13 cellular contexts compared by ENCODE assay signal in genomic region chr3:127226946-127227842, GRCh38. TPM values are rescaled to one million over a fixed set of nuclear protein-coding genes. Genes with fewer than 3 reads are reported as not detected.
DNase-seq lines count a peak whose midpoint lies in the region; ATAC-seq, FAIRE-seq and TF ChIP-seq lines count a peak whose summit lies in the region.
"Had no signal": no experiment of that assay in that cellular context is flagged by ENCODE, and none has a peak within 500 bp of the region (broad histone marks: within the 10 kb centered on the region; RNA-seq: fewer than 3 reads in every experiment).

No MANE protein-coding gene starts in this region.

- FAIRE-seq in HTR-8/SVneo (lab: Jason Lieb, UNC) = peak; percentile 76
- FAIRE-seq: small intestine had no signal

- TF ChIP-seq CTCF in WERI-Rb-1 (IDR thresholded peaks at IDR 0.05; ENCODE audit: low read depth, low read length) (0 out of 2 replicates have a peak, but pooled peaks have one; percentile 7), MM.1S (IDR thresholded peaks at IDR 0.05; ENCODE audit: low read length) (no peak)

- no peaks in the 10 kb centered on the region for H3F3A ChIP-seq in MM.1S (ENCODE audit: insufficient read depth, low read length)

- H3K4me1 ChIP-seq in naive thymus-derived CD4-positive, alpha-beta T cell (ENCODE audit: control insufficient read depth in 2 of 2, insufficient read depth in 2 of 2, low read length in 2 of 2) = peaks cover 0 to 5% of the 10 kb centered on the region in 2 donors
- no peaks in the 10 kb centered on the region for H3K4me1 ChIP-seq in MM.1S (ENCODE audit: low read length)

- H3K36me3 ChIP-seq in WERI-Rb-1 (no peaks in the 10 kb centered on the region), MM.1S (replicated peaks; ENCODE audit: insufficient read depth, low read length) (no peaks in the 10 kb centered on the region)
- no peaks in the 10 kb centered on the region for H3K36me3 ChIP-seq in naive thymus-derived CD4-positive, alpha-beta T cell (ENCODE audit: control insufficient read depth in 2 of 3, insufficient read depth in 3 of 3, low read length in 3 of 3)

- ATAC-seq in naive thymus-derived CD4-positive, alpha-beta T cell = no peak
- ATAC-seq in HG02973 (IDR thresholded peaks at IDR 0.05; ENCODE audit: unreplicated experiment) = no peak
- ATAC-seq in HG03097 (IDR thresholded peaks at IDR 0.05; ENCODE audit: low FRiP score, unreplicated experiment) = no peak

- H3K4me1 Mint-ChIP-seq in naive thymus-derived CD4-positive, alpha-beta T cell = peaks cover 0 to 34% (median 11%) of the 10 kb centered on the region in 7 donors
- H3K4me1 Mint-ChIP-seq: memory B cell had no signal

- no peak overlapping the region for H2AFZ ChIP-seq in MM.1S (ENCODE audit: low read length)

- peak; percentile 19 for DNase-seq in EL
- peak; percentile 57 for DNase-seq in HTR-8/SVneo (ENCODE audit: insufficient read length, low spot score)
- peak; percentile 61 for DNase-seq in WERI-Rb-1
- DNase-seq in naive thymus-derived CD4-positive, alpha-beta T cell = peak in 4 of 9 donors; percentile 19 to 52 (median 33)
- no peak for DNase-seq in DMS 273 treated with DMSO at 0.1 percent for 48 hours (lab: John Stamatoyannopoulos, UW)
- no peak for DNase-seq in MM.1S
- DNase-seq: anterior cingulate cortex; NCI-H2227 treated with DMSO at 0.1 percent for 48 hours; small intestine; stimulated activated naive CD4-positive, alpha-beta T cell treated with Interleukin-2 at 50 U/mL for 16 hours had no signal

- no peaks in the 10 kb centered on the region for H3K9me2 ChIP-seq in MM.1S (replicated peaks; ENCODE audit: insufficient read depth, low read length)

- H3K4me3 ChIP-seq in WERI-Rb-1 (ENCODE audit: low read depth, low read length) = no peak overlapping the region
- no peak overlapping the region for H3K4me3 ChIP-seq in naive thymus-derived CD4-positive, alpha-beta T cell (ENCODE audit: low read length)
- H3K4me3 ChIP-seq in MM.1S (ENCODE audit: low read length) = no peak overlapping the region

- H3K9ac ChIP-seq in MM.1S (ENCODE audit: low read length) = no peak overlapping the region

- H3K4me3 Mint-ChIP-seq in naive thymus-derived CD4-positive, alpha-beta T cell = peak overlapping the region in 7 of 10 donors; percentile 11 to 83 (median 51)
- H3K4me3 Mint-ChIP-seq: memory B cell had no signal

- POLR2A ChIA-PET in naive thymus-derived CD4-positive, alpha-beta T cell (lab: Charles Lee) = no interaction called here

- H3K79me2 ChIP-seq in MM.1S (ENCODE audit: low read length) = no peaks in the 10 kb centered on the region

- no peaks in the 10 kb centered on the region for H4K20me1 ChIP-seq in MM.1S (ENCODE audit: insufficient read depth, low read length)

- H3K9me3 ChIP-seq in WERI-Rb-1 (ENCODE audit: severe bottlenecking) (peaks cover 3% of the 10 kb centered on the region), MM.1S (replicated peaks; ENCODE audit: insufficient read depth, low read length) (no peaks in the 10 kb centered on the region)
- H3K9me3 ChIP-seq in naive thymus-derived CD4-positive, alpha-beta T cell (ENCODE audit: control insufficient read depth in 2 of 3, low read length in 3 of 3) = no peaks in the 10 kb centered on the region

- H3K9me3 Mint-ChIP-seq in naive thymus-derived CD4-positive, alpha-beta T cell = peaks cover 6 to 35% (median 17%) of the 10 kb centered on the region in 11 donors

- peaks cover 6 to 40% (median 11%) of the 10 kb centered on the region in 5 donors for H3K27me3 Mint-ChIP-seq in naive thymus-derived CD4-positive, alpha-beta T cell

- peak overlapping the region in 5 of 9 donors; percentile 29 to 77 (median 51) for H3K27ac Mint-ChIP-seq in naive thymus-derived CD4-positive, alpha-beta T cell
- H3K27ac Mint-ChIP-seq: memory B cell had no signal

- intact Hi-C loops in naive thymus-derived CD4-positive, alpha-beta T cell (cut with micrococcal nuclease) = no loop called here

- CTCF ChIA-PET in naive thymus-derived CD4-positive, alpha-beta T cell (lab: Charles Lee) = interaction anchor here (0.6 kb wide), 1 partner anchor 370 kb away, joined by 4 read pairs; no protein-coding TSS in a partner anchor

- no peaks in the 10 kb centered on the region for H3K27me3 ChIP-seq in WERI-Rb-1 (ENCODE audit: insufficient read depth, low read depth, severe bottlenecking)
- no peaks in the 10 kb centered on the region for H3K27me3 ChIP-seq in naive thymus-derived CD4-positive, alpha-beta T cell (ENCODE audit: control insufficient read depth in 2 of 2, insufficient read depth in 2 of 2, low read length in 2 of 2)
- no peaks in the 10 kb centered on the region; the same call in 1 of the 2 replicates for H3K27me3 ChIP-seq in MM.1S (replicated peaks; ENCODE audit: insufficient read depth, low read length)

- H3K36me3 Mint-ChIP-seq in naive thymus-derived CD4-positive, alpha-beta T cell = peaks cover 0 to 10% (median 4%) of the 10 kb centered on the region in 5 donors

- H3K27ac ChIP-seq in WERI-Rb-1 = peak overlapping the region; percentile 52
- H3K27ac ChIP-seq in naive thymus-derived CD4-positive, alpha-beta T cell (ENCODE audit: low read depth, low read length) = no peak overlapping the region
- no peak overlapping the region for H3K27ac ChIP-seq in MM.1S (ENCODE audit: low read length)

- H3K4me2 ChIP-seq in MM.1S (ENCODE audit: low read depth, low read length) = no peak overlapping the region

RNA-seq across cellular contexts. Expression of gene PRR23E, which starts 34.3 kb away (rescaled TPM):
- total RNA-seq in naive thymus-derived CD4-positive, alpha-beta T cell = not detected
- not detected for polyA plus RNA-seq in naive thymus-derived CD4-positive, alpha-beta T cell
- polyA plus RNA-seq: small intestine had no signal

Comparison
In these comparisons a context has a peak if more than half of its experiments do, and no peak if none do; other contexts are left out.
1. DNase-seq: peak in EL (single experiment), HTR-8/SVneo (single experiment) and WERI-Rb-1 (single experiment); none in DMS 273 treated with DMSO at 0.1 percent for 48 hours (single experiment) and MM.1S (single experiment).